ENCODE assay signal across 8 cellular contexts in genomic region chrX:108090474-108091265, GRCh38. TPM values are rescaled to one million over a fixed set of nuclear protein-coding genes. Genes with fewer than 3 reads are reported as not detected.
DNase-seq lines count a peak whose midpoint lies in the region; ATAC-seq and TF ChIP-seq lines count a peak whose summit lies in the region.

No MANE protein-coding gene starts in this region.

- DNase-seq in Calu3 (no peak), HCT116 (ENCODE audit: low read depth, low spot score) (no peak), SW480 (ENCODE audit: low spot score) (peak; percentile 23), inferior parietal cortex (ENCODE audit: extremely low spot score) (peak; percentile 1), transverse colon (no peak), NCI-H2107 (lab: John Stamatoyannopoulos, UW) (no peak)
- no peak for DNase-seq in activated T-cell treated with anti-CD3 and anti-CD28 coated beads, Interleukin-2, amount 50 U/mL, for 4 hours
- DNase-seq in activated CD8-positive, alpha-beta memory T cell treated with anti-CD3 and anti-CD28 coated beads, Interleukin-2, amount 50 U/mL, for 4 hours, result no peak

- H3K27me3 Mint-ChIP-seq in Calu3 (ENCODE audit: unreplicated experiment), result no peaks in the 10 kb centered on the region
- H3K27me3 Mint-ChIP-seq in activated T-cell treated with anti-CD3 and anti-CD28 coated beads, Interleukin-2, amount 50 U/mL, for 4 hours (ENCODE audit: low read depth), result no peaks in the 10 kb centered on the region

- 8 to 47% methylated on average over 3 to 20 of the region's 20 CpGs for WGBS in transverse colon (ENCODE audit: low coverage in 1 of 2), 2 donors

- intact Hi-C loops in Calu3 (cut with micrococcal nuclease; ENCODE audit: unreplicated experiment), result no loop called here
- intact Hi-C loops in HCT116 (cut with micrococcal nuclease), result no loop called here
- intact Hi-C loops in transverse colon (cut with DNase I; ENCODE audit: low total_unique reads), result no loop called here

- H3K27me3 ChIP-seq in HCT116 (ENCODE audit: insufficient read depth, low read length), result no peaks in the 10 kb centered on the region
- H3K27me3 ChIP-seq in transverse colon, result no peaks in the 10 kb centered on the region

- TF ChIP-seq POLR2A in HCT116 (IDR thresholded peaks at IDR 0.05; ENCODE audit: borderline replicate concordance, extremely low read depth, insufficient read depth, insufficient read length) (no peak), transverse colon (IDR thresholded peaks at IDR 0.05) (no peak)

- H3K4me1 Mint-ChIP-seq in Calu3 (ENCODE audit: low read depth, unreplicated experiment), result peaks cover 7% of the 10 kb centered on the region
- H3K4me1 Mint-ChIP-seq in activated T-cell treated with anti-CD3 and anti-CD28 coated beads, Interleukin-2, amount 50 U/mL, for 4 hours (ENCODE audit: low read depth), result peaks cover 10% of the 10 kb centered on the region

- H3K36me3 ChIP-seq in HCT116 (ENCODE audit: control insufficient read depth in 1 of 2, insufficient read depth in 2 of 2, low read length in 2 of 2) (peaks cover 0 to 6% of the 10 kb centered on the region in 2 experiments; a peak in 2 of 4 replicates), transverse colon (no peaks in the 10 kb centered on the region)

- peak overlapping the region; percentile 35 for H2AFZ ChIP-seq in HCT116 (ENCODE audit: low read depth, low read length, poor library complexity, severe bottlenecking)

- no peak for ATAC-seq in HCT116
- no peak for ATAC-seq in activated T-cell treated with anti-CD3 and anti-CD28 coated beads, Interleukin-2, amount 50 U/mL, for 4 hours

- peaks cover 24% of the 10 kb centered on the region for H3K79me2 ChIP-seq in HCT116 (ENCODE audit: insufficient read depth, low read length)

- H3K9ac ChIP-seq in HCT116 (ENCODE audit: low read length), result peak overlapping the region; percentile 85

- H3K9me2 ChIP-seq in HCT116 (ENCODE audit: insufficient read depth), result no peaks in the 10 kb centered on the region

- H3K4me3 Mint-ChIP-seq in Calu3 (ENCODE audit: low read depth, unreplicated experiment), result no peak overlapping the region
- H3K4me3 Mint-ChIP-seq in activated T-cell treated with anti-CD3 and anti-CD28 coated beads, Interleukin-2, amount 50 U/mL, for 4 hours, result no peak overlapping the region

- no peak for TF ChIP-seq RAD21 in HCT116 (IDR thresholded peaks at IDR 0.05; ENCODE audit: low read depth)

- no peaks in the 10 kb centered on the region for H3K9me3 Mint-ChIP-seq in Calu3 (ENCODE audit: low read depth, unreplicated experiment)
- no peaks in the 10 kb centered on the region for H3K9me3 Mint-ChIP-seq in activated T-cell treated with anti-CD3 and anti-CD28 coated beads, Interleukin-2, amount 50 U/mL, for 4 hours

- no peak overlapping the region for H3K27ac Mint-ChIP-seq in Calu3 (ENCODE audit: unreplicated experiment)

- no peaks in the 10 kb centered on the region for H3K9me3 ChIP-seq in HCT116 (ENCODE audit: control insufficient read depth in 1 of 2, insufficient read depth in 1 of 2, low read depth in 1 of 2, low read length in 2 of 2)
- H3K9me3 ChIP-seq in transverse colon, result no peaks in the 10 kb centered on the region

- RAD21 ChIA-PET in HCT116 (lab: Charles Lee; ENCODE audit: low non-redundant PET in 1 of 2, low total read pairs in 2 of 2, uncharacterized antibody in 2 of 2, unreplicated experiment in 2 of 2), result no interaction called here

- H3K27ac ChIP-seq in HCT116 (ENCODE audit: low read depth, low read length), result peak overlapping the region; percentile 54
- H3K27ac ChIP-seq in transverse colon, result peak overlapping the region; percentile 82 to 94 (median 88)

- BruUV-seq in Calu3 (replicated peaks; lab: Mats Ljungman, UMichigan) (TSS peak; percentile 75), HCT116 (replicated peaks; lab: Mats Ljungman, UMichigan) (TSS peak; percentile 69)

- H3K4me2 ChIP-seq in HCT116 (ENCODE audit: low read length), result peak overlapping the region; percentile 81

- H3K4me3 ChIP-seq in HCT116 (replicated peaks in 1 of 2; ENCODE audit: low read depth in 1 of 2, low read length in 2 of 2) (peak overlapping the region; percentile 67 to 85), transverse colon (peak overlapping the region; percentile 50 to 73 (median 57))

- no peak for TF ChIP-seq EP300 in transverse colon (IDR thresholded peaks at IDR 0.05; ENCODE audit: low read depth)

- in situ Hi-C loops in transverse colon (cut with MboI; ENCODE audit: low pct_ligation_motif_present in 1 of 4, low pct_unique_long_range_greater_than_20kb in 1 of 4, low sequenced_read_pairs in 3 of 4), result no loop called here

- CTCF ChIA-PET in Calu3 (lab: Charles Lee), result interaction anchor here (1.2 to 1.3 kb wide), 2 partner anchors 19 to 109 kb away, joined by 3 to 4 read pairs; no protein-coding TSS in a partner anchor
- CTCF ChIA-PET in HCT116 (lab: Charles Lee), result interaction anchor here (0.7 kb wide), 1 partner anchor 213 kb away, joined by 3 read pairs; no protein-coding TSS in a partner anchor

- TF ChIP-seq CTCF in Calu3 (IDR thresholded peaks at IDR 0.05; ENCODE audit: unreplicated experiment), result no peak
- no peak for TF ChIP-seq CTCF in HCT116 (IDR thresholded peaks at IDR 0.05 in 2 of 3, conservative IDR thresholded peaks at IDR 0.05 in 1 of 3; ENCODE audit: borderline replicate concordance in 1 of 3, insufficient read depth in 1 of 3, low read depth in 2 of 3, low read length in 2 of 3)
- TF ChIP-seq CTCF in transverse colon (IDR thresholded peaks at IDR 0.05), result no peak

- no peaks in the 10 kb centered on the region for H4K20me1 ChIP-seq in HCT116 (ENCODE audit: insufficient read depth)

- H3K4me1 ChIP-seq in HCT116 (ENCODE audit: control insufficient read depth in 1 of 2, insufficient read depth in 2 of 2, low read length in 2 of 2), result peaks cover 0 to 2% of the 10 kb centered on the region in 2 experiments; a peak in 2 of 4 replicates
- H3K4me1 ChIP-seq in transverse colon, result peaks cover 0 to 22% (median 4%) of the 10 kb centered on the region in 4 donors

- POLR2A ChIA-PET in HCT116 (lab: Charles Lee), result no interaction called here

- no peaks in the 10 kb centered on the region for H3K36me3 Mint-ChIP-seq in Calu3 (ENCODE audit: insufficient read depth, unreplicated experiment)
- no peaks in the 10 kb centered on the region for H3K36me3 Mint-ChIP-seq in activated T-cell treated with anti-CD3 and anti-CD28 coated beads, Interleukin-2, amount 50 U/mL, for 4 hours (ENCODE audit: insufficient read depth)

TF ChIP-seq in HCT116, 20 proteins besides CTCF, POLR2A, EP300 and RAD21 (continues in another document):
- TF ChIP-seq ZFX (IDR thresholded peaks at IDR 0.05) (no peak), YY1 (IDR thresholded peaks at IDR 0.05; ENCODE audit: extremely low read depth, insufficient replicate concordance, low read depth, low read length) (no peak), ATF3 (IDR thresholded peaks at IDR 0.05) (no peak), ZNF274 (IDR thresholded peaks at IDR 0.05; ENCODE audit: low read depth, low read length) (no peak), SRF (IDR thresholded peaks at IDR 0.05; ENCODE audit: low read depth) (no peak), POLR2AphosphoS5 (IDR thresholded peaks at IDR 0.05; ENCODE audit: low read depth, low read length) (no peak), CEBPB (IDR thresholded peaks at IDR 0.05; ENCODE audit: low read depth) (no peak), EZH2 (IDR thresholded peaks at IDR 0.05) (no peak), ZBTB33 (IDR thresholded peaks at IDR 0.05; ENCODE audit: extremely low read depth, insufficient replicate concordance, low read length) (no peak), TCF7L2 (IDR thresholded peaks at IDR 0.05; ENCODE audit: borderline replicate concordance, extremely low read depth, insufficient read depth, insufficient read length) (no peak), EGR1 (IDR thresholded peaks at IDR 0.05; ENCODE audit: low read depth) (no peak), MAX (IDR thresholded peaks at IDR 0.05) (no peak), CBX3 (IDR thresholded peaks at IDR 0.05; ENCODE audit: low read depth) (no peak), FOSL1 (IDR thresholded peaks at IDR 0.05; ENCODE audit: low read depth) (no peak)

RNA-seq across cellular contexts. Expression of gene PSMD10, which starts 0.7 kb away (rescaled TPM):
- total RNA-seq in Calu3 (2022), result 54.8 and 60.0 TPM in 2 replicates
- total RNA-seq in HCT116 (2021; ENCODE audit: unreplicated experiment), result 55.5 TPM
- 41.9 and 44.2 TPM in 2 replicates for polyA plus RNA-seq in HCT116 (2012)
- total RNA-seq in transverse colon, result 10 to 100 TPM in 3 of 4 donors, 1 to 10 TPM in 1; 8.2 to 37.0 (median 29.9) TPM
- 10 to 100 TPM; 36.0 to 48.4 (median 47.4) TPM for total RNA-seq in activated T-cell treated with anti-CD3 and anti-CD28 coated beads, Interleukin-2, amount 50 U/mL, for 4 hours

RNA-seq across cellular contexts. Expression of gene ATG4A, which starts 0.9 kb away (rescaled TPM):
- 9.8 and 10.5 TPM in 2 replicates for total RNA-seq in Calu3 (2022)
- 4.1 TPM for total RNA-seq in HCT116 (2021; ENCODE audit: unreplicated experiment)
- 2.8 and 3.6 TPM in 2 replicates for polyA plus RNA-seq in HCT116 (2012)
- 10 to 100 TPM in 3 of 4 donors, 1 to 10 TPM in 1; 3.2 to 20.9 (median 13.1) TPM for total RNA-seq in transverse colon
- 10 to 100 TPM in 2 of 3 donors, 1 to 10 TPM in 1; 8.2 to 12.0 (median 11.9) TPM for total RNA-seq in activated T-cell treated with anti-CD3 and anti-CD28 coated beads, Interleukin-2, amount 50 U/mL, for 4 hours

RNA-seq across cellular contexts. Expression of gene VSIG1, which starts 45.8 kb away (rescaled TPM):
- total RNA-seq in Calu3 (2022) (2.6 and 23.2 TPM in 2 replicates), HCT116 (2021; ENCODE audit: unreplicated experiment) (0.07 TPM), transverse colon (under 1 TPM in 2 of 4 donors, not detected in 2; 0.37 to 0.68 TPM)
- 0.03 and 0.19 TPM in 2 replicates for polyA plus RNA-seq in HCT116 (2012)
- under 1 TPM in 1 of 3 donors, not detected in 2; 0.57 TPM for total RNA-seq in activated T-cell treated with anti-CD3 and anti-CD28 coated beads, Interleukin-2, amount 50 U/mL, for 4 hours

Comparison
In these comparisons a context has a peak if more than half of its experiments do, and no peak if none do; other contexts are left out.
1. DNase-seq: peak in SW480 (single experiment) and inferior parietal cortex (single experiment); none in Calu3 (single experiment), HCT116 (single experiment), transverse colon (single experiment), activated T-cell treated with anti-CD3 and anti-CD28 coated beads, Interleukin-2, amount 50 U/mL, for 4 hours (single experiment), activated CD8-positive, alpha-beta memory T cell treated with anti-CD3 and anti-CD28 coated beads, Interleukin-2, amount 50 U/mL, for 4 hours (single experiment) and NCI-H2107 (single experiment).